ENCODE assay signal across 15 cellular contexts in the genomic region with DNA sequence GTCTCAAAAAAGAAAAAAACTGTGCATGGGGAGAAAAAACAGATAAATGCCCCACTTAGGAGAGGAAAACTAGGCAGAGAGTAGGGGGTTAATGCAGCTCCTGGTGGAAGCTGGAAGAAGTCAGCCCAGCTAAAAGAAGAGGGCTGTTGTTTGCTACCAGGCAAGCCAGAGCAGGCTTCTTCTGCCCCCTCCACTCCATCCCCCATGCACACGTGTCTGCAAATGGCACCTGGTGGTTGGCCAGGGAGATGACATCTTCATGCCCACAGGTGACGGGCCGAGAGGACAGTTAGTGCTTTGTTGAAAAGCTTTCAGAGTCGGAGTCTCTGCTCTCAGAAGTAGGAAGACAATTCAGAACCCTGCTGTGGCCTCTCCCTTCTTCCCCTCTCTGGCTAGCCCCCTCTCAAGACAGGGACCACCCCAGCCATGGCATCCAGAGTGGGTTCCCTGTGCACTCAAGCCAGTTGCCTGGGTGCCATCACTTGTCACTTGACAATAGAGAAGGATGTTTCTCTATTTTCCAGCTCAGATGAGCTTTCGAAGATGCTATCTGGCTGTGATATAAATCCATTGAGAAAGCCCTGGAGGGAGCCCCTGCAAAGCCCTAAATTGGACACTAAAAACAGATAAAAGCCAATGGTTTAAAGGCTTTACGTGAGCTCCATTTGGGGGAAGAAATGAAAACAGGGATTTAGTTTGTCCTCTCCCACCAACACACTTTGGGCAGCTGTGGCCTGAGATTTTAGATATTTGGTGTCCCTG.
A peak's percentile ranks its signal among the peaks of the same experiment; 100 is the strongest.
DNase-seq lines count a peak whose midpoint lies in the region; ATAC-seq and TF ChIP-seq lines count a peak whose summit lies in the region.
"Had no signal": no experiment of that assay in that cellular context is flagged by ENCODE, and none has a peak within 500 bp of the region (broad histone marks: within the 10 kb centered on the region; RNA-seq: fewer than 3 reads in every experiment).

No MANE protein-coding gene starts in this region.

- TF ChIP-seq CTCF in Calu3 (IDR thresholded peaks at IDR 0.05; ENCODE audit: unreplicated experiment): peak; percentile 21
- no peak for TF ChIP-seq CTCF in HCT116 (IDR thresholded peaks at IDR 0.05 in 2 of 3, conservative IDR thresholded peaks at IDR 0.05 in 1 of 3; ENCODE audit: borderline replicate concordance in 1 of 3, insufficient read depth in 1 of 3, low read depth in 2 of 3, low read length in 2 of 3)
- TF ChIP-seq CTCF in right lobe of liver (IDR thresholded peaks at IDR 0.05): no peak

- no peaks in the 10 kb centered on the region for H3K36me3 Mint-ChIP-seq in Calu3 (ENCODE audit: insufficient read depth, unreplicated experiment)

- peak; percentile 56; the same call in 1 of the 2 replicates for ATAC-seq in HCT116
- no peak for ATAC-seq in right lobe of liver
- ATAC-seq in GM21786 (IDR thresholded peaks at IDR 0.05; ENCODE audit: unreplicated experiment): no peak

- no peaks in the 10 kb centered on the region for H4K20me1 ChIP-seq in HCT116 (ENCODE audit: insufficient read depth)

- no peaks in the 10 kb centered on the region for H3K9me3 ChIP-seq in HCT116 (ENCODE audit: control insufficient read depth in 1 of 2, insufficient read depth in 1 of 2, low read depth in 1 of 2, low read length in 2 of 2)
- H3K9me3 ChIP-seq in right lobe of liver: no peaks in the 10 kb centered on the region
- H3K9me3 ChIP-seq: SJCRH30 had no signal

- POLR2A ChIA-PET in HCT116 (lab: Charles Lee): no interaction called here

- CTCF ChIA-PET in Calu3 (lab: Charles Lee) (no interaction called here), HCT116 (lab: Charles Lee) (interaction anchor here (1.0 kb wide), 1 partner anchor 275 kb away, joined by 3 read pairs; no protein-coding TSS in a partner anchor)

- BruUV-seq in Calu3 (replicated peaks; lab: Mats Ljungman, UMichigan) (no TSS peak), HCT116 (replicated peaks; lab: Mats Ljungman, UMichigan) (no TSS peak)

- DNase-seq in Calu3: no peak
- no peak for DNase-seq in HCT116 (ENCODE audit: low read depth, low spot score)
- DNase-seq in midbrain (lab: John Stamatoyannopoulos, UW): peak; percentile 12
- no peak for DNase-seq in right lobe of liver
- DNase-seq in activated CD4-positive, CD25-positive, alpha-beta regulatory T cell treated with anti-CD3 and anti-CD28 coated beads, Interleukin-2, amount 50 U/mL, for 72 hours: no peak
- DNase-seq: ACHN; CD4-positive, alpha-beta T cell; HCEC 1CT; Karpas-422; NCI-H1436; NCI-H2107; SJCRH30 had no signal

- intact Hi-C loops in Calu3 (cut with micrococcal nuclease; ENCODE audit: unreplicated experiment) (no loop called here), HCT116 (cut with micrococcal nuclease) (no loop called here), right lobe of liver (cut with DNase I) (no loop called here)

- H3K27me3 ChIP-seq in HCT116 (ENCODE audit: insufficient read depth, low read length) (0 out of 2 replicates have a peak, but pooled peaks cover 4% of the 10 kb centered on the region), right lobe of liver (no peaks in the 10 kb centered on the region)
- H3K27me3 ChIP-seq: SJCRH30 had no signal

- H3K36me3 ChIP-seq in HCT116 (ENCODE audit: control insufficient read depth in 1 of 2, insufficient read depth in 2 of 2, low read length in 2 of 2) (no peaks in the 10 kb centered on the region), right lobe of liver (no peaks in the 10 kb centered on the region)
- H3K36me3 ChIP-seq: SJCRH30 had no signal

- TF ChIP-seq POLR2A in HCT116 (IDR thresholded peaks at IDR 0.05; ENCODE audit: borderline replicate concordance, extremely low read depth, insufficient read depth, insufficient read length) (no peak), right lobe of liver (IDR thresholded peaks at IDR 0.05) (no peak)

- WGBS in right lobe of liver (ENCODE audit: insufficient coverage, low coverage, low lambda C conversion rate, missing lambda C conversion rate): 54% methylated on average over 6 of the region's 6 CpGs

- H3K4me3 Mint-ChIP-seq in Calu3 (ENCODE audit: low read depth, unreplicated experiment): no peak overlapping the region
- H3K4me3 Mint-ChIP-seq: B cell; CD4-positive, alpha-beta T cell had no signal

- no peak overlapping the region for H3K9ac ChIP-seq in HCT116 (ENCODE audit: low read length)

- H3K27ac ChIP-seq in HCT116 (ENCODE audit: low read depth, low read length) (no peak overlapping the region), angular gyrus (ENCODE audit: low read depth, low read length) (peak overlapping the region; percentile 22), right lobe of liver (no peak overlapping the region)
- H3K27ac ChIP-seq: SJCRH30 had no signal

- H2AFZ ChIP-seq in HCT116 (ENCODE audit: low read depth, low read length, poor library complexity, severe bottlenecking): no peak overlapping the region

- H3K4me2 ChIP-seq in HCT116 (ENCODE audit: low read length): no peak overlapping the region

- H3K4me1 Mint-ChIP-seq in Calu3 (ENCODE audit: low read depth, unreplicated experiment): peaks cover 8% of the 10 kb centered on the region
- H3K4me1 Mint-ChIP-seq: B cell had no signal

- H3K9me2 ChIP-seq in HCT116 (ENCODE audit: insufficient read depth): no peaks in the 10 kb centered on the region

- TF ChIP-seq RAD21 in HCT116 (IDR thresholded peaks at IDR 0.05; ENCODE audit: low read depth): no peak

- peaks cover 30% of the 10 kb centered on the region for H3K27me3 Mint-ChIP-seq in Calu3 (ENCODE audit: unreplicated experiment)

- no peaks in the 10 kb centered on the region for H3K4me1 ChIP-seq in HCT116 (ENCODE audit: control insufficient read depth in 1 of 2, insufficient read depth in 2 of 2, low read length in 2 of 2)
- no peaks in the 10 kb centered on the region for H3K4me1 ChIP-seq in right lobe of liver
- H3K4me1 ChIP-seq: SJCRH30 had no signal

- H3K79me2 ChIP-seq in HCT116 (ENCODE audit: insufficient read depth, low read length): no peaks in the 10 kb centered on the region

- RAD21 ChIA-PET in HCT116 (lab: Charles Lee; ENCODE audit: low non-redundant PET in 1 of 2, low total read pairs in 2 of 2, uncharacterized antibody in 2 of 2, unreplicated experiment in 2 of 2): no interaction called here

- H3K4me3 ChIP-seq in HCT116 (replicated peaks in 1 of 2; ENCODE audit: low read depth in 1 of 2, low read length in 2 of 2) (no peak overlapping the region), right lobe of liver (no peak overlapping the region)
- H3K4me3 ChIP-seq: SJCRH30 had no signal

- H3K9me3 Mint-ChIP-seq in Calu3 (ENCODE audit: low read depth, unreplicated experiment): peaks cover 3% of the 10 kb centered on the region
- H3K9me3 Mint-ChIP-seq: CD4-positive, alpha-beta T cell had no signal

- no peak overlapping the region for H3K27ac Mint-ChIP-seq in Calu3 (ENCODE audit: unreplicated experiment)
- H3K27ac Mint-ChIP-seq: B cell; CD4-positive, alpha-beta T cell had no signal

TF ChIP-seq in HCT116, 20 proteins besides CTCF, POLR2A, EP300 and RAD21:
- TF ChIP-seq EGR1 (IDR thresholded peaks at IDR 0.05; ENCODE audit: low read depth) (no peak), EZH2phosphoT487 (IDR thresholded peaks at IDR 0.05; ENCODE audit: borderline replicate concordance) (no peak), SP1 (IDR thresholded peaks at IDR 0.05; ENCODE audit: low read depth) (no peak), SRF (IDR thresholded peaks at IDR 0.05; ENCODE audit: low read depth) (no peak), TCF7L2 (IDR thresholded peaks at IDR 0.05; ENCODE audit: borderline replicate concordance, extremely low read depth, insufficient read depth, insufficient read length) (no peak), ZFX (IDR thresholded peaks at IDR 0.05) (no peak), EZH2 (IDR thresholded peaks at IDR 0.05) (no peak), CBX3 (IDR thresholded peaks at IDR 0.05; ENCODE audit: low read depth) (no peak), FOSL1 (IDR thresholded peaks at IDR 0.05; ENCODE audit: low read depth) (no peak), YY1 (IDR thresholded peaks at IDR 0.05; ENCODE audit: extremely low read depth, insufficient replicate concordance, low read depth, low read length) (no peak), SIN3A (IDR thresholded peaks at IDR 0.05; ENCODE audit: low read depth) (no peak), POLR2AphosphoS5 (IDR thresholded peaks at IDR 0.05; ENCODE audit: low read depth, low read length) (no peak), ELF1 (IDR thresholded peaks at IDR 0.05; ENCODE audit: borderline replicate concordance, low read depth) (no peak), CEBPB (IDR thresholded peaks at IDR 0.05; ENCODE audit: low read depth) (no peak), ZNF274 (IDR thresholded peaks at IDR 0.05; ENCODE audit: low read depth, low read length) (no peak), JUND (IDR thresholded peaks at IDR 0.05) (no peak)
- TF ChIP-seq, protein P1, sequence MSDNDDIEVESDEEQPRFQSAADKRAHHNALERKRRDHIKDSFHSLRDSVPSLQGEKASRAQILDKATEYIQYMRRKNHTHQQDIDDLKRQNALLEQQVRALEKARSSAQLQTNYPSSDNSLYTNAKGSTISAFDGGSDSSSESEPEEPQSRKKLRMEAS (IDR thresholded peaks at IDR 0.05): no peak
- TF ChIP-seq, protein P2, sequence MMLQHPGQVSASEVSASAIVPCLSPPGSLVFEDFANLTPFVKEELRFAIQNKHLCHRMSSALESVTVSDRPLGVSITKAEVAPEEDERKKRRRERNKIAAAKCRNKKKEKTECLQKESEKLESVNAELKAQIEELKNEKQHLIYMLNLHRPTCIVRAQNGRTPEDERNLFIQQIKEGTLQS (IDR thresholded peaks at IDR 0.05): no peak
- TF ChIP-seq, protein P3, sequence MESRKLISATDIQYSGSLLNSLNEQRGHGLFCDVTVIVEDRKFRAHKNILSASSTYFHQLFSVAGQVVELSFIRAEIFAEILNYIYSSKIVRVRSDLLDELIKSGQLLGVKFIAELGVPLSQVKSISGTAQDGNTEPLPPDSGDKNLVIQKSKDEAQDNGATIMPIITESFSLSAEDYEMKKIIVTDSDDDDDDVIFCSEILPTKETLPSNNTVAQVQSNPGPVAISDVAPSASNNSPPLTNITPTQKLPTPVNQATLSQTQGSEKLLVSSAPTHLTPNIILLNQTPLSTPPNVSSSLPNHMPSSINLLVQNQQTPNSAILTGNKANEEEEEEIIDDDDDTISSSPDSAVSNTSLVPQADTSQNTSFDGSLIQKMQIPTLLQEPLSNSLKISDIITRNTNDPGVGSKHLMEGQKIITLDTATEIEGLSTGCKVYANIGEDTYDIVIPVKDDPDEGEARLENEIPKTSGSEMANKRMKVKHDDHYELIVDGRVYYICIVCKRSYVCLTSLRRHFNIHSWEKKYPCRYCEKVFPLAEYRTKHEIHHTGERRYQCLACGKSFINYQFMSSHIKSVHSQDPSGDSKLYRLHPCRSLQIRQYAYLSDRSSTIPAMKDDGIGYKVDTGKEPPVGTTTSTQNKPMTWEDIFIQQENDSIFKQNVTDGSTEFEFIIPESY (IDR thresholded peaks at IDR 0.05; ENCODE audit: extremely low read depth, insufficient replicate concordance, low read length): no peak
TF ChIP-seq in HCT116: peak in this region for 0.
